13 cellular contexts compared by ENCODE assay signal in genomic region chr3:172447611-172448579, GRCh38. TPM values are rescaled to one million over a fixed set of nuclear protein-coding genes. Genes with fewer than 3 reads are reported as not detected.
A peak's percentile ranks its signal among the peaks of the same experiment; 100 is the strongest.
DNase-seq lines count a peak whose midpoint lies in the region; ATAC-seq and TF ChIP-seq lines count a peak whose summit lies in the region.
"Had no signal": no experiment of that assay in that cellular context is flagged by ENCODE, and none has a peak within 500 bp of the region (broad histone marks: within the 10 kb centered on the region; RNA-seq: fewer than 3 reads in every experiment).

TSS of gene GHSR (minus strand) at chr3:172448456. CDS start at chr3:172448413, 43 bp downstream.

- TF ChIP-seq POLR2A in breast epithelium (IDR thresholded peaks at IDR 0.05): no peak

- in situ Hi-C loops in mammary epithelial cell (cut with MboI; ENCODE audit: low sequenced_read_pairs in 2 of 2): no loop called here

- intact Hi-C loops in breast epithelium (cut with DNase I; ENCODE audit: low total_unique reads): no loop called here
- intact Hi-C loops in mammary epithelial cell (cut with micrococcal nuclease): no loop called here
- intact Hi-C loops in upper lobe of right lung (cut with DNase I): no loop called here

- H3K36me3 Mint-ChIP-seq in activated T-cell treated with anti-CD3 and anti-CD28 coated beads, Interleukin-2, amount 50 U/mL, for 72 hours (ENCODE audit: insufficient read depth in 2 of 2): peaks cover 3 to 8% of the 10 kb centered on the region in 2 donors

- peak within 1 kb of the TSS; percentile 69 to 76 for H3K4me3 Mint-ChIP-seq in activated T-cell treated with anti-CD3 and anti-CD28 coated beads, Interleukin-2, amount 50 U/mL, for 72 hours

- TF ChIP-seq CTCF in breast epithelium (IDR thresholded peaks at IDR 0.05) (no peak), mammary epithelial cell (conservative IDR thresholded peaks at IDR 0.05 in 1 of 2, IDR thresholded peaks at IDR 0.05 in 1 of 2; ENCODE audit: extremely low read depth in 1 of 2, insufficient read depth in 1 of 2, low read depth in 1 of 2, low read length in 2 of 2) (no peak), upper lobe of right lung (IDR thresholded peaks at IDR 0.05) (no peak)

- H3K4me1 Mint-ChIP-seq in activated T-cell treated with anti-CD3 and anti-CD28 coated beads, Interleukin-2, amount 50 U/mL, for 72 hours (ENCODE audit: low read depth): peaks cover 32% of the 10 kb centered on the region

- peaks cover 5 to 54% of the 10 kb centered on the region in 2 donors for H3K27me3 ChIP-seq in breast epithelium
- peaks cover 35% of the 10 kb centered on the region for H3K27me3 ChIP-seq in mammary epithelial cell (ENCODE audit: insufficient read depth, low read length)
- peaks cover 72% of the 10 kb centered on the region for H3K27me3 ChIP-seq in iPS-18a (ENCODE audit: control insufficient read depth, insufficient read depth, low read length)
- H3K27me3 ChIP-seq in upper lobe of right lung: peaks cover 70% of the 10 kb centered on the region

- no peak within 1 kb of the TSS for H2AFZ ChIP-seq in mammary epithelial cell (ENCODE audit: low read depth, low read length)

- H3K27ac Mint-ChIP-seq in activated T-cell treated with anti-CD3 and anti-CD28 coated beads, Interleukin-2, amount 50 U/mL, for 72 hours: no peak within 1 kb of the TSS

- DNase-seq in breast epithelium (ENCODE audit: low spot score in 2 of 2): no peak
- DNase-seq in mammary epithelial cell: no peak
- peak; percentile 14 to 22 for DNase-seq in activated T-cell treated with anti-CD3 and anti-CD28 coated beads, Interleukin-2, amount 50 U/mL, for 72 hours
- no peak for DNase-seq in upper lobe of right lung
- no peak for DNase-seq in EL
- DNase-seq in NCI-H2107 treated with DMSO at 0.1 percent for 48 hours (lab: John Stamatoyannopoulos, UW; ENCODE audit: unreplicated experiment): no peak
- no peak for DNase-seq in NCI-H2227 treated with DMSO at 0.1 percent for 48 hours (lab: John Stamatoyannopoulos, UW)
- DNase-seq: islet precursor cell, T1000 had no signal

- no peak within 1 kb of the TSS for H3K4me2 ChIP-seq in mammary epithelial cell (ENCODE audit: insufficient read depth, low read depth, low read length)

- H3K4me3 ChIP-seq in breast epithelium (peak within 1 kb of the TSS in 2 of 3 donors; percentile 11 to 46), mammary epithelial cell (replicated peaks in 1 of 3; ENCODE audit: insufficient read depth in 1 of 3, low read depth in 2 of 3, low read length in 3 of 3) (no peak within 1 kb of the TSS), iPS-18a (ENCODE audit: low read length) (peak within 1 kb of the TSS; percentile 50), upper lobe of right lung (no peak within 1 kb of the TSS)
- H3K4me3 ChIP-seq: tibial nerve had no signal

- H3K9ac ChIP-seq in mammary epithelial cell (ENCODE audit: insufficient read depth, low read length) (no peak within 1 kb of the TSS), iPS-18a (ENCODE audit: low read length) (no peak within 1 kb of the TSS)

- WGBS in mammary epithelial cell (ENCODE audit: low coverage, missing lambda C conversion rate): 6% methylated on average over 50 of the region's 76 CpGs

- CTCF ChIA-PET in mammary epithelial cell (lab: Charles Lee; ENCODE audit: low non-redundant PET): no interaction called here

- peak; percentile 63 to 73 for ATAC-seq in activated T-cell treated with anti-CD3 and anti-CD28 coated beads, Interleukin-2, amount 50 U/mL, for 72 hours (replicated peaks in 1 of 2)
- peak; percentile 33 for ATAC-seq in upper lobe of right lung

- H3K27me3 Mint-ChIP-seq in activated T-cell treated with anti-CD3 and anti-CD28 coated beads, Interleukin-2, amount 50 U/mL, for 72 hours (ENCODE audit: low read depth): peaks cover 74% of the 10 kb centered on the region

- H3K9me3 Mint-ChIP-seq in activated T-cell treated with anti-CD3 and anti-CD28 coated beads, Interleukin-2, amount 50 U/mL, for 72 hours: no peaks in the 10 kb centered on the region

- H3K79me2 ChIP-seq in mammary epithelial cell (ENCODE audit: insufficient read depth, low read length): no peaks in the 10 kb centered on the region

- no peaks in the 10 kb centered on the region for H4K20me1 ChIP-seq in mammary epithelial cell (ENCODE audit: insufficient read depth, low read length)

- H3K4me1 ChIP-seq in breast epithelium (no peaks in the 10 kb centered on the region), mammary epithelial cell (ENCODE audit: insufficient read depth, low read length) (no peaks in the 10 kb centered on the region), iPS-18a (ENCODE audit: control insufficient read depth, low read depth, low read length) (peaks cover 8% of the 10 kb centered on the region), upper lobe of right lung (peaks cover 8% of the 10 kb centered on the region)

- H3K27ac ChIP-seq in breast epithelium (no peak within 1 kb of the TSS), mammary epithelial cell (ENCODE audit: insufficient read depth, low read depth, low read length) (no peak within 1 kb of the TSS), iPS-18a (ENCODE audit: low read length) (no peak within 1 kb of the TSS), upper lobe of right lung (no peak within 1 kb of the TSS)
- H3K27ac ChIP-seq: tibial nerve had no signal

- BruUV-seq in mammary epithelial cell (replicated peaks; lab: Mats Ljungman, UMichigan): no TSS peak

- no peaks in the 10 kb centered on the region for H3K36me3 ChIP-seq in breast epithelium
- H3K36me3 ChIP-seq in mammary epithelial cell (ENCODE audit: insufficient read depth, low read length): no peaks in the 10 kb centered on the region
- H3K36me3 ChIP-seq in iPS-18a (ENCODE audit: control insufficient read depth, low read depth, low read length): no peaks in the 10 kb centered on the region
- no peaks in the 10 kb centered on the region for H3K36me3 ChIP-seq in upper lobe of right lung
- H3K36me3 ChIP-seq: tibial nerve had no signal

- H3K9me3 ChIP-seq in breast epithelium (no peaks in the 10 kb centered on the region), mammary epithelial cell (replicated peaks; ENCODE audit: insufficient read depth, low read length) (no peaks in the 10 kb centered on the region), iPS-18a (ENCODE audit: control insufficient read depth, low read depth, low read length) (no peaks in the 10 kb centered on the region), upper lobe of right lung (no peaks in the 10 kb centered on the region)
- H3K9me3 ChIP-seq: tibial nerve had no signal

- dilution Hi-C loops in mammary epithelial cell (cut with HindIII; ENCODE audit: low sequenced_read_pairs): no loop called here

RNA-seq across cellular contexts. Expression of gene GHSR, which starts in this region (rescaled TPM):
- total RNA-seq in breast epithelium (not detected), mammary epithelial cell (not detected), upper lobe of right lung (not detected)
- polyA plus RNA-seq in mammary epithelial cell: not detected
- not detected for polyA minus RNA-seq in mammary epithelial cell
- not detected for total RNA-seq in activated T-cell treated with anti-CD3 and anti-CD28 coated beads, Interleukin-2, amount 50 U/mL, for 72 hours
- total RNA-seq: osteocyte, tibial nerve had no signal
- polyA plus RNA-seq: BJ had no signal

Comparison
In these comparisons a context has a peak if more than half of its experiments do, and no peak if none do; other contexts are left out.
1. H3K4me3 ChIP-seq: peak in breast epithelium (2 of 3) and iPS-18a (single experiment); none in mammary epithelial cell (0 of 3) and upper lobe of right lung (single experiment).
2. Peak in DNase-seq and ATAC-seq in activated T-cell treated with anti-CD3 and anti-CD28 coated beads, Interleukin-2, amount 50 U/mL, for 72 hours; RNA of the gene not detected or under 1 TPM.
3. Peak in ATAC-seq in upper lobe of right lung; RNA of the gene not detected or under 1 TPM.